Comparison of ENCODE assay signal across 8 cellular contexts in the genomic region with DNA sequence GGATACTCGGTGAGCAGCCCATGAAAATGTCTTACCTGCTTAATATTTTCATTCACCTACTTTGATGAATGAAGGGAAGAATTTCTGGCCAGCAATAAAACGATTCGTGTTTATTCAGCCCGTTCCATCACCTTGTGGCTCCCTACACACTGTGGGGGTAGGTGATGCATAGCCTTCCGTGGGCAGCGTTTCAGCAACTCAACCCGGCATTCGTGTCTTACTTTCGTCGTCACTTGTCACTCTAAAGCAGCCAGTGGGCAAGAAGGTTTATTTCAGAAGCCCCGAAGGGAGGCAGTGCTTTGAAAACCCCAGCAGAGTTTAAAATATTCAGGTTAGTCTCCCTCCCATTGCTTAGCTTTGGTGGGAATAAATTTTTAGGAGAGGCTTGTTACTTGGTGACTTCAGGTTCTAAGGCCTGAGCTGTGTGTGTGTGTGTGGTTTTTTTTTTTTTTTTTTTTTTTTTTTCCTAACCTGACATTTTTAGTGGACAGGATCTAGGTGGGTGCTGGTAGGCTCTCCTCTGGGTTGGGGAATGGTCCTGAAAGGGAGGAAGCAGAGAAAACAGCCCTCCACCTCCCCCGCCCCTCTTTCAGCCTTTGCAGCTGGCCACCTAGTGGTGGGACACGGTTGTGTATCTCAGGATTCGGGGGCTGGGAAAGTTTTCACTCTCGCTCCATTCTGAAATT. TPM values are rescaled to one million over a fixed set of nuclear protein-coding genes. Genes with fewer than 3 reads are reported as not detected.
DNase-seq lines count a peak whose midpoint lies in the region; ATAC-seq, FAIRE-seq and TF ChIP-seq lines count a peak whose summit lies in the region.

No MANE protein-coding gene starts in this region.

- H3K27ac ChIP-seq in coronary artery (peak overlapping the region; percentile 91 to 93), HepG2 (ENCODE audit: extremely low read length, insufficient read depth, low read length) (peak overlapping the region; percentile 35)

- in situ Hi-C loops in HepG2 (cut with HindIII; ENCODE audit: extremely low pct_ligation_motif_present, low pct_unique_long_range_greater_than_20kb) = no loop called here

- DNase-seq in ELR (ENCODE audit: low read depth) = peak; percentile 77
- no peak for DNase-seq in LNCaP clone FGC (ENCODE audit: low read depth)
- DNase-seq in activated CD4-positive, alpha-beta T cell treated with anti-CD3 and anti-CD28 coated beads for 36 hours = peak; percentile 77
- peak; percentile 81 for DNase-seq in coronary artery (ENCODE audit: low spot score)
- peak; percentile 59 for DNase-seq in HepG2 (ENCODE audit: low spot score)
- DNase-seq in stimulated activated CD4-positive, alpha-beta T cell treated with anti-CD3 and anti-CD28 coated beads, Interleukin-4, amount 100 ng/mL, for 1 hour = peak; percentile 58
- no peak for DNase-seq in OCI-M2 (lab: John Stamatoyannopoulos, UW; ENCODE audit: unreplicated experiment)

- ATAC-seq in activated CD4-positive, alpha-beta T cell treated with anti-CD3 and anti-CD28 coated beads for 36 hours = peak; percentile 33
- ATAC-seq in HepG2 (no peak), HG03159 (IDR thresholded peaks at IDR 0.05; ENCODE audit: unreplicated experiment) (no peak)

- peaks cover 40% of the 10 kb centered on the region for H3K4me1 ChIP-seq in HepG2 (ENCODE audit: insufficient read depth, low read length)

- H3K27ac Mint-ChIP-seq in activated CD4-positive, alpha-beta T cell treated with anti-CD3 and anti-CD28 coated beads for 36 hours = peak overlapping the region; percentile 91

- no peaks in the 10 kb centered on the region; a peak in 2 of 5 replicates for H3K27me3 ChIP-seq in HepG2 (ENCODE audit: control insufficient read depth in 1 of 2, insufficient read depth in 2 of 2, low read length in 2 of 2)

- TF ChIP-seq POLR2A in HepG2 (IDR thresholded peaks at IDR 0.05; ENCODE audit: insufficient read depth in 1 of 2, low read depth in 2 of 2, low read length in 2 of 2) = no peak

- H3K4me1 Mint-ChIP-seq in activated CD4-positive, alpha-beta T cell treated with anti-CD3 and anti-CD28 coated beads for 36 hours = peaks cover 55% of the 10 kb centered on the region

- H3K27me3 Mint-ChIP-seq in activated CD4-positive, alpha-beta T cell treated with anti-CD3 and anti-CD28 coated beads for 36 hours = no peaks in the 10 kb centered on the region

- peaks cover 4% of the 10 kb centered on the region for H3K36me3 Mint-ChIP-seq in activated CD4-positive, alpha-beta T cell treated with anti-CD3 and anti-CD28 coated beads for 36 hours (ENCODE audit: low read depth)

- no peaks in the 10 kb centered on the region for H4K20me1 ChIP-seq in HepG2 (ENCODE audit: insufficient read depth, low read length)

- BruUV-seq in HepG2 (replicated peaks; lab: Mats Ljungman, UMichigan) = no TSS peak

- no peaks in the 10 kb centered on the region for H3K9me3 Mint-ChIP-seq in activated CD4-positive, alpha-beta T cell treated with anti-CD3 and anti-CD28 coated beads for 36 hours (ENCODE audit: low read depth)

- peak; percentile 86 for FAIRE-seq in HepG2 (lab: Jason Lieb, UNC)

- TF ChIP-seq EP300 in HepG2 (IDR thresholded peaks at IDR 0.05; ENCODE audit: low read depth in 2 of 2, low read length in 2 of 2) = no peak
- TF ChIP-seq EP300 in HepG2 (CRISPR knock-in tag; IDR thresholded peaks at IDR 0.05; ENCODE audit: borderline replicate concordance) = no peak

- H3K4me2 ChIP-seq in HepG2 (ENCODE audit: low read depth, low read length) = peak overlapping the region; percentile 99

- peak overlapping the region; percentile 92 for H3K4me3 Mint-ChIP-seq in activated CD4-positive, alpha-beta T cell treated with anti-CD3 and anti-CD28 coated beads for 36 hours

- H3K36me3 ChIP-seq in HepG2 (replicated peaks in 1 of 2; ENCODE audit: control insufficient read depth in 1 of 2, insufficient read depth in 2 of 2, low read length in 2 of 2) = peaks cover 0 to 6% of the 10 kb centered on the region in 2 experiments; a peak in 2 of 5 replicates

- POLR2A ChIA-PET in activated CD4-positive, alpha-beta T cell treated with anti-CD3 and anti-CD28 coated beads for 36 hours (lab: Charles Lee) = interaction anchor here (0.6 to 0.7 kb wide), 3 partner anchors 9 to 541 kb away, joined by 3 to 6 read pairs (median 4); no protein-coding TSS in a partner anchor
- POLR2A ChIA-PET in HepG2 (lab: Yijun Ruan, JAX) = interaction anchor here (0.8 to 5.2 kb wide), 7 partner anchors 13 to 62 kb away, joined by 3 to 44 read pairs (median 6); partner anchors contain the start of gene SFXN4

- peaks cover 38% of the 10 kb centered on the region for H3K79me2 ChIP-seq in HepG2 (ENCODE audit: insufficient read depth, low read length)

- TF ChIP-seq RAD21 in HepG2 (CRISPR knock-in tag; IDR thresholded peaks at IDR 0.05) = no peak

- H3K9me3 ChIP-seq in HepG2 (ENCODE audit: low read length) = no peaks in the 10 kb centered on the region

- H3K4me3 ChIP-seq in LNCaP clone FGC (ENCODE audit: low read depth, low read length) (no peak overlapping the region), coronary artery (peak overlapping the region; percentile 94), HepG2 (replicated peaks in 1 of 3; ENCODE audit: insufficient read depth in 1 of 3, low read depth in 2 of 3, low read length in 3 of 3) (peak overlapping the region; percentile 75 to 97 (median 95))

- no peak overlapping the region for H2AFZ ChIP-seq in HepG2 (ENCODE audit: low read length)

- WGBS in HepG2 (ENCODE audit: low lambda C conversion rate) = under 1% methylated on average over 15 of the region's 15 CpGs

- H3K9ac ChIP-seq in HepG2 (ENCODE audit: insufficient read depth, low read depth, low read length) = peak overlapping the region; percentile 71

- intact Hi-C loops in activated CD4-positive, alpha-beta T cell treated with anti-CD3 and anti-CD28 coated beads for 36 hours (cut with DNase I, micrococcal nuclease) = loop anchor here (1.0 to 5.0 kb wide), 6 partner anchors 24 to 388 kb away; partner anchors contain the start of genes PRDX3 (in 1 of the 2) and TIAL1 (in 1 of the 2)
- intact Hi-C loops in HepG2 (cut with micrococcal nuclease; ENCODE audit: unreplicated experiment) = loop anchor here (1.0 to 2.0 kb wide), 3 partner anchors 43 to 114 kb away; no protein-coding TSS in a partner anchor

- CTCF ChIA-PET in activated CD4-positive, alpha-beta T cell treated with anti-CD3 and anti-CD28 coated beads for 36 hours (lab: Charles Lee) = interaction anchor here (0.6 to 7.2 kb wide), 22 partner anchors 9 to 236 kb away, joined by 3 to 35 read pairs (median 4); no protein-coding TSS in a partner anchor
- CTCF ChIA-PET in HepG2 (lab: Yijun Ruan, JAX; ENCODE audit: low intra/inter-chr PET ratio, low total read pairs) = interaction anchor here (1.1 kb wide), 1 partner anchor 208 kb away, joined by 4 read pairs; no protein-coding TSS in a partner anchor

- TF ChIP-seq CTCF in LNCaP clone FGC (IDR thresholded peaks at IDR 0.05; ENCODE audit: control insufficient read depth, extremely low read depth, insufficient read depth) = peak; percentile 76
- peak; percentile 77 for TF ChIP-seq CTCF in coronary artery (IDR thresholded peaks at IDR 0.05)
- TF ChIP-seq CTCF in HepG2 (CRISPR knock-in tag; IDR thresholded peaks at IDR 0.05) = peak; percentile 84

RNA-seq across cellular contexts. Expression of gene GRK5, which starts 1.8 kb away (rescaled TPM):
- 10 to 100 TPM; 21.2 to 24.8 TPM for total RNA-seq in activated CD4-positive, alpha-beta T cell treated with anti-CD3 and anti-CD28 coated beads for 36 hours
- total RNA-seq in HepG2 (2016; rRNA removed; fragmentation: Illumina TruSeq; extraction: Trizol) = 12.6 and 12.8 TPM in 2 replicates
- total RNA-seq in HepG2 (2016; cell fraction: cytosol; rRNA removed; fragmentation: Illumina TruSeq; extraction: Trizol; ENCODE audit: low read depth) = 6.3 and 7.7 TPM in 2 replicates
- total RNA-seq in HepG2 (2016; cell fraction: insoluble cytoplasmic fraction; rRNA removed; fragmentation: Illumina TruSeq; extraction: Trizol) = 11.4 and 13.0 TPM in 2 replicates
- total RNA-seq in HepG2 (2016; cell fraction: membrane; rRNA removed; fragmentation: Illumina TruSeq; extraction: Trizol) = 18.1 and 19.4 TPM in 2 replicates
- 6.4 and 8.1 TPM in 2 replicates for total RNA-seq in HepG2 (2016; cell fraction: nucleus; rRNA removed; fragmentation: Illumina TruSeq; extraction: Trizol)
- 10.4 and 11.5 TPM in 2 replicates for polyA plus RNA-seq in HepG2 (2011; rRNA removed)
- 10.0 and 11.4 TPM in 2 replicates for polyA plus RNA-seq in HepG2 (2011; cell fraction: cytosol; rRNA removed)
- polyA plus RNA-seq in HepG2 (2011; cell fraction: nucleus; rRNA removed) = 11.8 and 12.9 TPM in 2 replicates
- 10.9 and 14.3 TPM in 2 replicates for polyA plus RNA-seq in HepG2 (2012)
- polyA plus RNA-seq in HepG2 (2016; cell fraction: cytosol; fragmentation: Illumina TruSeq; extraction: Trizol; ENCODE audit: low read depth) = 7.6 and 7.7 TPM in 2 replicates
- 14.0 and 15.2 TPM in 2 replicates for polyA plus RNA-seq in HepG2 (2016; cell fraction: insoluble cytoplasmic fraction; fragmentation: Illumina TruSeq; extraction: Trizol; ENCODE audit: low read depth)
- 16.0 and 16.9 TPM in 2 replicates for polyA plus RNA-seq in HepG2 (2016; cell fraction: membrane; fragmentation: Illumina TruSeq; extraction: Trizol; ENCODE audit: low read depth)
- polyA plus RNA-seq in HepG2 (2016; cell fraction: nucleus; fragmentation: Illumina TruSeq; extraction: Trizol; ENCODE audit: insufficient read depth, low read depth) = 15.4 and 17.0 TPM in 2 replicates
- 5.5 and 9.4 TPM in 2 replicates for polyA minus RNA-seq in HepG2 (2011; rRNA and poly(A)+ RNA removed; ENCODE audit: low replicate concordance)
- polyA minus RNA-seq in HepG2 (2011; cell fraction: cytosol; rRNA and poly(A)+ RNA removed) = 5.5 and 8.2 TPM in 2 replicates
- 5.2 and 6.5 TPM in 2 replicates for polyA minus RNA-seq in HepG2 (2011; cell fraction: nucleus; rRNA and poly(A)+ RNA removed)

RNA-seq across cellular contexts. Expression of gene PRDX3, which starts 30.6 kb away (rescaled TPM):
- 100 to 1,000 TPM; 160 to 217 TPM for total RNA-seq in activated CD4-positive, alpha-beta T cell treated with anti-CD3 and anti-CD28 coated beads for 36 hours
- total RNA-seq in HepG2 (2016; rRNA removed; fragmentation: Illumina TruSeq; extraction: Trizol) = 407 and 643 TPM in 2 replicates
- 38.1 and 38.2 TPM in 2 replicates for total RNA-seq in HepG2 (2016; cell fraction: cytosol; rRNA removed; fragmentation: Illumina TruSeq; extraction: Trizol; ENCODE audit: low read depth)
- total RNA-seq in HepG2 (2016; cell fraction: insoluble cytoplasmic fraction; rRNA removed; fragmentation: Illumina TruSeq; extraction: Trizol) = 410 and 682 TPM in 2 replicates
- 107 and 113 TPM in 2 replicates for total RNA-seq in HepG2 (2016; cell fraction: membrane; rRNA removed; fragmentation: Illumina TruSeq; extraction: Trizol)
- 156 and 165 TPM in 2 replicates for total RNA-seq in HepG2 (2016; cell fraction: nucleus; rRNA removed; fragmentation: Illumina TruSeq; extraction: Trizol)
- polyA plus RNA-seq in HepG2 (2011; rRNA removed) = 422 and 565 TPM in 2 replicates
- 232 and 280 TPM in 2 replicates for polyA plus RNA-seq in HepG2 (2011; cell fraction: cytosol; rRNA removed)
- polyA plus RNA-seq in HepG2 (2011; cell fraction: nucleus; rRNA removed) = 67.2 and 84.0 TPM in 2 replicates
- 200 and 294 TPM in 2 replicates for polyA plus RNA-seq in HepG2 (2012)
- 38.1 and 38.3 TPM in 2 replicates for polyA plus RNA-seq in HepG2 (2016; cell fraction: cytosol; fragmentation: Illumina TruSeq; extraction: Trizol; ENCODE audit: low read depth)
- 634 and 704 TPM in 2 replicates for polyA plus RNA-seq in HepG2 (2016; cell fraction: insoluble cytoplasmic fraction; fragmentation: Illumina TruSeq; extraction: Trizol; ENCODE audit: low read depth)
- 89.6 and 90.4 TPM in 2 replicates for polyA plus RNA-seq in HepG2 (2016; cell fraction: membrane; fragmentation: Illumina TruSeq; extraction: Trizol; ENCODE audit: low read depth)
- 227 and 242 TPM in 2 replicates for polyA plus RNA-seq in HepG2 (2016; cell fraction: nucleus; fragmentation: Illumina TruSeq; extraction: Trizol; ENCODE audit: insufficient read depth, low read depth)
- polyA minus RNA-seq in HepG2 (2011; rRNA and poly(A)+ RNA removed; ENCODE audit: low replicate concordance) = 468 and 479 TPM in 2 replicates
- polyA minus RNA-seq in HepG2 (2011; cell fraction: cytosol; rRNA and poly(A)+ RNA removed) = 135 and 138 TPM in 2 replicates
- 69.5 and 85.7 TPM in 2 replicates for polyA minus RNA-seq in HepG2 (2011; cell fraction: nucleus; rRNA and poly(A)+ RNA removed)

RNA-seq across cellular contexts. Expression of gene SFXN4, which starts 43.7 kb away (rescaled TPM):
- total RNA-seq in activated CD4-positive, alpha-beta T cell treated with anti-CD3 and anti-CD28 coated beads for 36 hours = 10 to 100 TPM; 38.7 to 44.7 TPM
- total RNA-seq in HepG2 (2016; rRNA removed; fragmentation: Illumina TruSeq; extraction: Trizol) = 47.4 and 64.9 TPM in 2 replicates
- total RNA-seq in HepG2 (2016; cell fraction: cytosol; rRNA removed; fragmentation: Illumina TruSeq; extraction: Trizol; ENCODE audit: low read depth) = 71.2 and 73.7 TPM in 2 replicates
- 55.2 and 66.3 TPM in 2 replicates for total RNA-seq in HepG2 (2016; cell fraction: insoluble cytoplasmic fraction; rRNA removed; fragmentation: Illumina TruSeq; extraction: Trizol)
- 75.6 and 82.1 TPM in 2 replicates for total RNA-seq in HepG2 (2016; cell fraction: membrane; rRNA removed; fragmentation: Illumina TruSeq; extraction: Trizol)
- total RNA-seq in HepG2 (2016; cell fraction: nucleus; rRNA removed; fragmentation: Illumina TruSeq; extraction: Trizol) = 39.7 and 50.2 TPM in 2 replicates
- polyA plus RNA-seq in HepG2 (2011; rRNA removed) = 44.6 and 47.7 TPM in 2 replicates
- polyA plus RNA-seq in HepG2 (2011; cell fraction: cytosol; rRNA removed) = 31.1 and 39.7 TPM in 2 replicates
- 45.5 and 47.7 TPM in 2 replicates for polyA plus RNA-seq in HepG2 (2011; cell fraction: nucleus; rRNA removed)
- 32.0 and 35.6 TPM in 2 replicates for polyA plus RNA-seq in HepG2 (2012)
- polyA plus RNA-seq in HepG2 (2016; cell fraction: cytosol; fragmentation: Illumina TruSeq; extraction: Trizol; ENCODE audit: low read depth) = 63.0 and 72.7 TPM in 2 replicates
- 42.6 and 43.4 TPM in 2 replicates for polyA plus RNA-seq in HepG2 (2016; cell fraction: insoluble cytoplasmic fraction; fragmentation: Illumina TruSeq; extraction: Trizol; ENCODE audit: low read depth)
- 56.9 and 60.5 TPM in 2 replicates for polyA plus RNA-seq in HepG2 (2016; cell fraction: membrane; fragmentation: Illumina TruSeq; extraction: Trizol; ENCODE audit: low read depth)
- polyA plus RNA-seq in HepG2 (2016; cell fraction: nucleus; fragmentation: Illumina TruSeq; extraction: Trizol; ENCODE audit: insufficient read depth, low read depth) = 62.6 and 72.4 TPM in 2 replicates
- 25.6 and 27.5 TPM in 2 replicates for polyA minus RNA-seq in HepG2 (2011; rRNA and poly(A)+ RNA removed; ENCODE audit: low replicate concordance)
- 19.2 and 19.8 TPM in 2 replicates for polyA minus RNA-seq in HepG2 (2011; cell fraction: cytosol; rRNA and poly(A)+ RNA removed)
- 21.6 and 26.9 TPM in 2 replicates for polyA minus RNA-seq in HepG2 (2011; cell fraction: nucleus; rRNA and poly(A)+ RNA removed)

Comparison
In these comparisons a context has a peak if more than half of its experiments do, and no peak if none do; other contexts are left out.
1. DNase-seq: peak in ELR (single experiment), activated CD4-positive, alpha-beta T cell treated with anti-CD3 and anti-CD28 coated beads for 36 hours (single experiment), coronary artery (single experiment), HepG2 (single experiment) and stimulated activated CD4-positive, alpha-beta T cell treated with anti-CD3 and anti-CD28 coated beads, Interleukin-4, amount 100 ng/mL, for 1 hour (single experiment); none in LNCaP clone FGC (single experiment) and OCI-M2 (single experiment).
2. Peak in every context shown above with its lines, with median percentiles within 50 percentile points of each other: CTCF ChIP-seq.